Comparison of ENCODE assay signal across 1 cellular context in the genomic region with DNA sequence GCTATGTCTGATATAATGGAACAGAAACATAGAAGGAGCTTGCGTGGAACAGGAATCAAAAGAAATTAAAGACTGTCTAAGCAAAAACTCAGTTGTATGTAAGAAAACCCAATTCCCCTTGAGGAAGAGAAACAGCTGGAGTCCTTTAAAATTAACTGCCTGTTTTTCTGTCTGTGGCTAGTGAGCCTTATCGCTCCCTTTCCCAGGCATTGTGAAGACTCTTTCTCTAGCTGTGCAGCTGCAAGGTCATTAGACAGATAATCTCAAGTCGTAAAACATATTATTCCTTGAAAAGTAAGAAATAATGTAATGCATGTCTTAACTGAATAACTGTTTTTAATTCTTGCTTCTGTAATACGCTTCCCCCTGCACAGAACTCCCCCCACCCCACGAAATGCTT.
TF ChIP-seq lines count a peak whose summit lies in the region.

No MANE protein-coding gene starts in this region.

TF ChIP-seq in K562, 482 proteins besides CTCF, POLR2A, EP300 and RAD21:
- TF ChIP-seq DACH1 (IDR thresholded peaks at IDR 0.05; ENCODE audit: partially characterized antibody) = peak; percentile 36
- TF ChIP-seq SOX6 (IDR thresholded peaks at IDR 0.05) = peak; percentile 66
- TF ChIP-seq, protein P1, sequence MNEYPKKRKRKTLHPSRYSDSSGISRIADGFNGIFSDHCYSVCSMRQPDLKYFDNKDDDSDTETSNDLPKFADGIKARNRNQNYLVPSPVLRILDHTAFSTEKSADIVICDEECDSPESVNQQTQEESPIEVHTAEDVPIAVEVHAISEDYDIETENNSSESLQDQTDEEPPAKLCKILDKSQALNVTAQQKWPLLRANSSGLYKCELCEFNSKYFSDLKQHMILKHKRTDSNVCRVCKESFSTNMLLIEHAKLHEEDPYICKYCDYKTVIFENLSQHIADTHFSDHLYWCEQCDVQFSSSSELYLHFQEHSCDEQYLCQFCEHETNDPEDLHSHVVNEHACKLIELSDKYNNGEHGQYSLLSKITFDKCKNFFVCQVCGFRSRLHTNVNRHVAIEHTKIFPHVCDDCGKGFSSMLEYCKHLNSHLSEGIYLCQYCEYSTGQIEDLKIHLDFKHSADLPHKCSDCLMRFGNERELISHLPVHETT (CRISPR knock-in tag; conservative IDR thresholded peaks at IDR 0.05 in 1 of 2, IDR thresholded peaks at IDR 0.05 in 1 of 2) = no peak
- TF ChIP-seq, protein P2, sequence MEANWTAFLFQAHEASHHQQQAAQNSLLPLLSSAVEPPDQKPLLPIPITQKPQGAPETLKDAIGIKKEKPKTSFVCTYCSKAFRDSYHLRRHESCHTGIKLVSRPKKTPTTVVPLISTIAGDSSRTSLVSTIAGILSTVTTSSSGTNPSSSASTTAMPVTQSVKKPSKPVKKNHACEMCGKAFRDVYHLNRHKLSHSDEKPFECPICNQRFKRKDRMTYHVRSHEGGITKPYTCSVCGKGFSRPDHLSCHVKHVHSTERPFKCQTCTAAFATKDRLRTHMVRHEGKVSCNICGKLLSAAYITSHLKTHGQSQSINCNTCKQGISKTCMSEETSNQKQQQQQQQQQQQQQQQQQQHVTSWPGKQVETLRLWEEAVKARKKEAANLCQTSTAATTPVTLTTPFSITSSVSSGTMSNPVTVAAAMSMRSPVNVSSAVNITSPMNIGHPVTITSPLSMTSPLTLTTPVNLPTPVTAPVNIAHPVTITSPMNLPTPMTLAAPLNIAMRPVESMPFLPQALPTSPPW (CRISPR knock-in tag; IDR thresholded peaks at IDR 0.05) = peak; percentile 44; the same call in 1 of the 2 replicates
- peak; percentile 64; the same call in 1 of the 2 replicates for TF ChIP-seq SMARCA4 (IDR thresholded peaks at IDR 0.05)
- no peak for TF ChIP-seq LCOR (CRISPR knock-in tag; IDR thresholded peaks at IDR 0.05)
- peak; percentile 58; the same call in 1 of the 2 replicates for TF ChIP-seq KLF16 (IDR thresholded peaks at IDR 0.05)
- 0 out of 2 replicates have a peak, but pooled peaks have one; percentile 17 for TF ChIP-seq GATA2 (CRISPR knock-in tag; IDR thresholded peaks at IDR 0.05)
- TF ChIP-seq ZNF324 (CRISPR knock-in tag; IDR thresholded peaks at IDR 0.05) = no peak
- TF ChIP-seq, protein P3, sequence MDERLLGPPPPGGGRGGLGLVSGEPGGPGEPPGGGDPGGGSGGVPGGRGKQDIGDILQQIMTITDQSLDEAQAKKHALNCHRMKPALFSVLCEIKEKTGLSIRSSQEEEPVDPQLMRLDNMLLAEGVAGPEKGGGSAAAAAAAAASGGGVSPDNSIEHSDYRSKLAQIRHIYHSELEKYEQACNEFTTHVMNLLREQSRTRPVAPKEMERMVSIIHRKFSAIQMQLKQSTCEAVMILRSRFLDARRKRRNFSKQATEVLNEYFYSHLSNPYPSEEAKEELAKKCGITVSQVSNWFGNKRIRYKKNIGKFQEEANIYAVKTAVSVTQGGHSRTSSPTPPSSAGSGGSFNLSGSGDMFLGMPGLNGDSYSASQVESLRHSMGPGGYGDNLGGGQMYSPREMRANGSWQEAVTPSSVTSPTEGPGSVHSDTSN (CRISPR knock-in tag; IDR thresholded peaks at IDR 0.05; ENCODE audit: low read depth) = no peak
- TF ChIP-seq, protein P3 (tag; conservative IDR thresholded peaks at IDR 0.05; ENCODE audit: low read depth) = peak; percentile 35; the same call in 1 of the 2 replicates
- peak; percentile 34; the same call in 1 of the 2 replicates for TF ChIP-seq SMAD4 (CRISPR knock-in tag; conservative IDR thresholded peaks at IDR 0.05)
- TF ChIP-seq DPF2 (IDR thresholded peaks at IDR 0.05) = peak; percentile 33; the same call in 1 of the 2 replicates
- peak; percentile 60; the same call in 1 of the 2 replicates for TF ChIP-seq TEAD4 (IDR thresholded peaks at IDR 0.05; ENCODE audit: low read length)
- no peak for TF ChIP-seq TEAD4 (CRISPR knock-in tag; IDR thresholded peaks at IDR 0.05; ENCODE audit: borderline replicate concordance)
- TF ChIP-seq, protein P4, sequence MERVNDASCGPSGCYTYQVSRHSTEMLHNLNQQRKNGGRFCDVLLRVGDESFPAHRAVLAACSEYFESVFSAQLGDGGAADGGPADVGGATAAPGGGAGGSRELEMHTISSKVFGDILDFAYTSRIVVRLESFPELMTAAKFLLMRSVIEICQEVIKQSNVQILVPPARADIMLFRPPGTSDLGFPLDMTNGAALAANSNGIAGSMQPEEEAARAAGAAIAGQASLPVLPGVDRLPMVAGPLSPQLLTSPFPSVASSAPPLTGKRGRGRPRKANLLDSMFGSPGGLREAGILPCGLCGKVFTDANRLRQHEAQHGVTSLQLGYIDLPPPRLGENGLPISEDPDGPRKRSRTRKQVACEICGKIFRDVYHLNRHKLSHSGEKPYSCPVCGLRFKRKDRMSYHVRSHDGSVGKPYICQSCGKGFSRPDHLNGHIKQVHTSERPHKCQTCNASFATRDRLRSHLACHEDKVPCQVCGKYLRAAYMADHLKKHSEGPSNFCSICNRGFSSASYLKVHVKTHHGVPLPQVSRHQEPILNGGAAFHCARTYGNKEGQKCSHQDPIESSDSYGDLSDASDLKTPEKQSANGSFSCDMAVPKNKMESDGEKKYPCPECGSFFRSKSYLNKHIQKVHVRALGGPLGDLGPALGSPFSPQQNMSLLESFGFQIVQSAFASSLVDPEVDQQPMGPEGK (CRISPR knock-in tag; IDR thresholded peaks at IDR 0.05; ENCODE audit: borderline replicate concordance) = no peak
- peak; percentile 47; the same call in 1 of the 2 replicates for TF ChIP-seq CBFA2T2 (conservative IDR thresholded peaks at IDR 0.05)
- TF ChIP-seq ZZZ3 (IDR thresholded peaks at IDR 0.05) = no peak
- TF ChIP-seq TCF3 (CRISPR knock-in tag; IDR thresholded peaks at IDR 0.05) = peak; percentile 72
- peak; percentile 58 for TF ChIP-seq CBFA2T3 (IDR thresholded peaks at IDR 0.05)
- no peak for TF ChIP-seq ZNF830 (CRISPR knock-in tag; IDR thresholded peaks at IDR 0.05)
- no peak for TF ChIP-seq ZNF785 (CRISPR knock-in tag; IDR thresholded peaks at IDR 0.05)
- TF ChIP-seq, protein P5, sequence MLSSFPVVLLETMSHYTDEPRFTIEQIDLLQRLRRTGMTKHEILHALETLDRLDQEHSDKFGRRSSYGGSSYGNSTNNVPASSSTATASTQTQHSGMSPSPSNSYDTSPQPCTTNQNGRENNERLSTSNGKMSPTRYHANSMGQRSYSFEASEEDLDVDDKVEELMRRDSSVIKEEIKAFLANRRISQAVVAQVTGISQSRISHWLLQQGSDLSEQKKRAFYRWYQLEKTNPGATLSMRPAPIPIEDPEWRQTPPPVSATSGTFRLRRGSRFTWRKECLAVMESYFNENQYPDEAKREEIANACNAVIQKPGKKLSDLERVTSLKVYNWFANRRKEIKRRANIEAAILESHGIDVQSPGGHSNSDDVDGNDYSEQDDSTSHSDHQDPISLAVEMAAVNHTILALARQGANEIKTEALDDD (IDR thresholded peaks at IDR 0.05) = peak; percentile 89
- peak; percentile 44; the same call in 1 of the 2 replicates for TF ChIP-seq TAL1 (IDR thresholded peaks at IDR 0.05)
- TF ChIP-seq MTA2 (IDR thresholded peaks at IDR 0.05; ENCODE audit: low read depth) = peak; percentile 15; the same call in 1 of the 2 replicates
- TF ChIP-seq C11orf30 (IDR thresholded peaks at IDR 0.05; ENCODE audit: low read depth) = no peak
- peak; percentile 60 for TF ChIP-seq ARID1B (IDR thresholded peaks at IDR 0.05)
- TF ChIP-seq TBL1XR1 (IDR thresholded peaks at IDR 0.05; ENCODE audit: low read length in 2 of 2) = peak in 1 of 2 experiments; percentile 55; a peak in 1 of 4 replicates
